Comparison of ENCODE assay signal across 26 cellular contexts in the genomic region with DNA sequence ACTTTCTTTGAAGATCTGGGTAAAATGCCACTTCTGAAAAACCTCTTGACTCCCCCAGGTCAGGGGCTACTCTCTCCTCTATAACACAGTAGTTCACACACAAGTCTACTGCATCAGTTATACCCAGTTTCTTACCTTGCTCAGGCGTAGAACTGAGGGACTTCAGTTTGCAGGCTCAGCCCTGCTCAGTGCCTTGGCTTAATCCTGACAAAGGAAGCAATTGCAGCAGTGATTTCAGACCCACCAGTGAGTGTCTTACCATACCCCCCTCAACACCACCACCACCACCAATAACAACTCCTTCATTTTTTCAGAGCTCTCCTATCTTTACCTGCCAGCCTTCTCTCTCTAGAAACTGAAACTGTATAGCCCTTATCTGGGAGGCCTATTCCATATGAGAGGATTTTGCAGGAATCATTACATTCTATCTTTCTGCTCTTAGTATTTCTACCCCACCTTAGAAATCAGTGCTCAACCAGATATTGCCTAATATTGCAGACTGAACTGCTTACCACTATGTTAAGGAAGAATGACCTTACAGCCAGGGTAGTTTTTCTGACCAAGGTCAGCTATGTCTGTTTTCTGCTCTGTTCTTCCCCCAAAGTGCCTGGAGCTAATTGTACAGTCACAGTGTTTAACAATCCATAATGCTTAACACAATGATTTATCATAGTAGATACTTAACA.
A peak's percentile ranks its signal among the peaks of the same experiment; 100 is the strongest.
DNase-seq lines count a peak whose midpoint lies in the region; ATAC-seq, FAIRE-seq and TF ChIP-seq lines count a peak whose summit lies in the region.
"Had no signal": no experiment of that assay in that cellular context is flagged by ENCODE, and none has a peak within 500 bp of the region (broad histone marks: within the 10 kb centered on the region; RNA-seq: fewer than 3 reads in every experiment).

No MANE protein-coding gene starts in this region.

- H3K36me3 Mint-ChIP-seq in activated naive CD4-positive, alpha-beta T cell treated with anti-CD3 and anti-CD28 coated beads, Interleukin-2, amount 10 ng/mL, durations not matched to agents 7 days and 5 days = peaks cover 11% of the 10 kb centered on the region
- no peaks in the 10 kb centered on the region for H3K36me3 Mint-ChIP-seq in stimulated activated memory B cell treated with anti-CD40 and anti-IgM and Interleukin-4, amounts not matched to agents 10 μg/mL and 1 μg/mL and 100 μg/mL, for 72 hours
- no peaks in the 10 kb centered on the region for H3K36me3 Mint-ChIP-seq in Calu3 (ENCODE audit: insufficient read depth, unreplicated experiment)

- CTCF ChIA-PET in activated naive CD4-positive, alpha-beta T cell treated with anti-CD3 and anti-CD28 coated beads, Interleukin-2, amount 10 ng/mL, durations not matched to agents 7 days and 5 days (lab: Charles Lee) = interaction anchor here (1.1 to 1.6 kb wide), 3 partner anchors 107 to 157 kb away, joined by 4 to 5 read pairs (median 5); no protein-coding TSS in a partner anchor
- CTCF ChIA-PET in OCI-LY7 (lab: Charles Lee; ENCODE audit: unreplicated experiment) (no interaction called here), K562 (lab: Yijun Ruan, JAX; ENCODE audit: low intra/inter-chr PET ratio) (no interaction called here), Calu3 (lab: Charles Lee) (no interaction called here)

- H3K27me3 Mint-ChIP-seq in activated naive CD4-positive, alpha-beta T cell treated with anti-CD3 and anti-CD28 coated beads, Interleukin-2, amount 10 ng/mL, durations not matched to agents 7 days and 5 days = no peaks in the 10 kb centered on the region
- no peaks in the 10 kb centered on the region for H3K27me3 Mint-ChIP-seq in stimulated activated memory B cell treated with anti-CD40 and anti-IgM and Interleukin-4, amounts not matched to agents 10 μg/mL and 1 μg/mL and 100 μg/mL, for 72 hours
- H3K27me3 Mint-ChIP-seq in Calu3 (ENCODE audit: unreplicated experiment) = peaks cover 25% of the 10 kb centered on the region
- H3K27me3 Mint-ChIP-seq: stimulated activated naive CD8-positive, alpha-beta T cell treated with anti-CD3 and anti-CD28 coated beads, Interleukin-15, Interleukin-2, amounts not matched to agents 100 ng/mL and 50 ng/mL, for 24 hours had no signal

- peak overlapping the region; percentile 84 for H3K27ac Mint-ChIP-seq in activated naive CD4-positive, alpha-beta T cell treated with anti-CD3 and anti-CD28 coated beads, Interleukin-2, amount 10 ng/mL, durations not matched to agents 7 days and 5 days
- peak overlapping the region; percentile 26 for H3K27ac Mint-ChIP-seq in stimulated activated memory B cell treated with anti-CD40 and anti-IgM and Interleukin-4, amounts not matched to agents 10 μg/mL and 1 μg/mL and 100 μg/mL, for 72 hours
- H3K27ac Mint-ChIP-seq in Calu3 (ENCODE audit: unreplicated experiment) = no peak overlapping the region
- H3K27ac Mint-ChIP-seq: stimulated activated naive CD8-positive, alpha-beta T cell treated with anti-CD3 and anti-CD28 coated beads, Interleukin-15, Interleukin-2, amounts not matched to agents 100 ng/mL and 50 ng/mL, for 24 hours had no signal

- TF ChIP-seq EP300 in K562 (IDR thresholded peaks at IDR 0.05; ENCODE audit: low read length) = no peak

- POLR2A ChIA-PET in OCI-LY7 (lab: Charles Lee) (interaction anchor here (1.6 kb wide), 1 partner anchor 16 kb away, joined by 6 read pairs; no protein-coding TSS in a partner anchor), K562 (lab: Yijun Ruan, JAX) (interaction anchor here (0.9 to 1.4 kb wide), 2 partner anchors 10 to 15 kb away, joined by 3 read pairs; no protein-coding TSS in a partner anchor)

- no peak for DNase-seq in activated naive CD4-positive, alpha-beta T cell treated with anti-CD3 and anti-CD28 coated beads, Interleukin-2, amount 10 ng/mL, durations not matched to agents 7 days and 5 days
- DNase-seq in activated naive CD4-positive, alpha-beta T cell treated with Interleukin-2 at 50 U/mL for 16 hours = no peak
- DNase-seq in OCI-LY7 (ENCODE audit: low spot score) (no peak), K562 (ENCODE audit: extremely low read depth in 1 of 4, low spot score in 3 of 4) (no peak), Calu3 (no peak), NCI-H345 treated with DMSO at 0.1 percent for 48 hours (lab: John Stamatoyannopoulos, UW; ENCODE audit: unreplicated experiment) (no peak), NCI-H187 (lab: John Stamatoyannopoulos, UW) (no peak)
- DNase-seq: BE2C; effector memory CD4-positive, alpha-beta T cell; gastrocnemius medialis; H9; hypothalamus; left ventricle myocardium superior; NCI-H1417 treated with DMSO at 0.1 percent for 48 hours; NCI-H2107; NCI-H524; psoas muscle; small intestine; stimulated activated CD4-positive, alpha-beta T cell treated with anti-CD3 and anti-CD28 coated beads, Interleukin-2, amount 100 ng/mL, for 48 hours; transverse colon had no signal

- peaks cover 4% of the 10 kb centered on the region for H3K9me3 Mint-ChIP-seq in activated naive CD4-positive, alpha-beta T cell treated with anti-CD3 and anti-CD28 coated beads, Interleukin-2, amount 10 ng/mL, durations not matched to agents 7 days and 5 days
- H3K9me3 Mint-ChIP-seq in stimulated activated memory B cell treated with anti-CD40 and anti-IgM and Interleukin-4, amounts not matched to agents 10 μg/mL and 1 μg/mL and 100 μg/mL, for 72 hours = no peaks in the 10 kb centered on the region
- H3K9me3 Mint-ChIP-seq in Calu3 (ENCODE audit: low read depth, unreplicated experiment) = no peaks in the 10 kb centered on the region
- H3K9me3 Mint-ChIP-seq: H9; stimulated activated naive CD8-positive, alpha-beta T cell treated with anti-CD3 and anti-CD28 coated beads, Interleukin-15, Interleukin-2, amounts not matched to agents 100 ng/mL and 50 ng/mL, for 24 hours had no signal

- H4K20me1 ChIP-seq in OCI-LY7 (ENCODE audit: insufficient read depth, low read length) (no peaks in the 10 kb centered on the region), K562 (replicated peaks; ENCODE audit: control insufficient read depth, insufficient read depth, low read length) (no peaks in the 10 kb centered on the region)

- 36% methylated on average over 1 of the region's 1 CpG for whole genome bisulfite sequencing in K562 (ENCODE audit: insufficient coverage, low coverage, missing lambda C conversion rate)

- BruUV-seq in OCI-LY7 (replicated peaks; lab: Mats Ljungman, UMichigan) (no TSS peak), K562 (replicated peaks; lab: Mats Ljungman, UMichigan) (no TSS peak), Calu3 (replicated peaks; lab: Mats Ljungman, UMichigan) (no TSS peak)

- H3K4me3 ChIP-seq in OCI-LY7 (ENCODE audit: low read depth, low read length, poor library complexity, severe bottlenecking) (no peak overlapping the region), K562 (no peak overlapping the region)
- H3K4me3 ChIP-seq: esophagus muscularis mucosa, gastrocnemius medialis, psoas muscle, transverse colon had no signal

- no peak overlapping the region for H3K9ac ChIP-seq in K562 (ENCODE audit: insufficient read depth in 1 of 2, low read depth in 2 of 2, low read length in 2 of 2)

- no peak for FAIRE-seq in K562 (lab: Jason Lieb, UNC)
- FAIRE-seq: A204.1, colon, small intestine had no signal

- H3K9me2 ChIP-seq in OCI-LY7 (ENCODE audit: insufficient read depth, low read length) = no peaks in the 10 kb centered on the region

- H3K9me3 ChIP-seq in OCI-LY7 (ENCODE audit: low read length) (no peaks in the 10 kb centered on the region), K562 (replicated peaks; ENCODE audit: control insufficient read depth, insufficient read depth, low read depth, low read length) (no peaks in the 10 kb centered on the region)
- H3K9me3 ChIP-seq: BE2C, esophagus muscularis mucosa, gastrocnemius medialis, psoas muscle, transverse colon had no signal

- H3K4me2 ChIP-seq in OCI-LY7 (ENCODE audit: low read length) (no peak overlapping the region), K562 (ENCODE audit: insufficient read depth, low read length) (no peak overlapping the region)

- no peak overlapping the region for H3K4me3 Mint-ChIP-seq in activated naive CD4-positive, alpha-beta T cell treated with anti-CD3 and anti-CD28 coated beads, Interleukin-2, amount 10 ng/mL, durations not matched to agents 7 days and 5 days
- no peak overlapping the region for H3K4me3 Mint-ChIP-seq in stimulated activated memory B cell treated with anti-CD40 and anti-IgM and Interleukin-4, amounts not matched to agents 10 μg/mL and 1 μg/mL and 100 μg/mL, for 72 hours
- no peak overlapping the region for H3K4me3 Mint-ChIP-seq in Calu3 (ENCODE audit: low read depth, unreplicated experiment)
- H3K4me3 Mint-ChIP-seq: H9; stimulated activated naive CD8-positive, alpha-beta T cell treated with anti-CD3 and anti-CD28 coated beads, Interleukin-15, Interleukin-2, amounts not matched to agents 100 ng/mL and 50 ng/mL, for 24 hours had no signal

- peaks cover 82% of the 10 kb centered on the region for H3K4me1 Mint-ChIP-seq in activated naive CD4-positive, alpha-beta T cell treated with anti-CD3 and anti-CD28 coated beads, Interleukin-2, amount 10 ng/mL, durations not matched to agents 7 days and 5 days
- H3K4me1 Mint-ChIP-seq in stimulated activated memory B cell treated with anti-CD40 and anti-IgM and Interleukin-4, amounts not matched to agents 10 μg/mL and 1 μg/mL and 100 μg/mL, for 72 hours = peaks cover 59% of the 10 kb centered on the region
- H3K4me1 Mint-ChIP-seq in Calu3 (ENCODE audit: low read depth, unreplicated experiment) = no peaks in the 10 kb centered on the region

- TF ChIP-seq CTCF in OCI-LY7 (conservative IDR thresholded peaks at IDR 0.05; ENCODE audit: low read length) = no peak
- no peak for TF ChIP-seq CTCF in K562 (IDR thresholded peaks at IDR 0.05 in 2 of 3, conservative IDR thresholded peaks at IDR 0.05 in 1 of 3; ENCODE audit: insufficient read depth in 2 of 3, low read depth in 1 of 3, low read length in 3 of 3)
- no peak for TF ChIP-seq CTCF in Calu3 (IDR thresholded peaks at IDR 0.05; ENCODE audit: unreplicated experiment)

- no peak for ATAC-seq in K562
- ATAC-seq in stimulated activated memory B cell treated with anti-CD40 and anti-IgM and Interleukin-4, amounts not matched to agents 10 μg/mL and 1 μg/mL and 100 μg/mL, for 72 hours = no peak
- ATAC-seq: activated CD4-positive, CD25-positive, alpha-beta regulatory T cell treated with anti-CD3 and anti-CD28 coated beads, Interleukin-2, amount 50 U/mL, for 24 hours; gastrocnemius medialis; left ventricle myocardium superior; psoas muscle had no signal

- H2AFZ ChIP-seq in OCI-LY7 (ENCODE audit: low read length) = 0 out of 2 replicates have a peak overlapping the region, but pooled peaks have one; percentile 32
- H2AFZ ChIP-seq in K562 (ENCODE audit: low read depth, low read length) = no peak overlapping the region

- in situ Hi-C loops in K562 (cut with MboI) = loop anchor here (10.0 kb wide), 1 partner anchor 153 kb away; no protein-coding TSS in a partner anchor

- TF ChIP-seq POLR2A in K562 (conservative IDR thresholded peaks at IDR 0.05) = no peak

- H3K27me3 ChIP-seq in K562 (ENCODE audit: control insufficient read depth in 2 of 2, insufficient read depth in 2 of 2, low read length in 2 of 2) = no peaks in the 10 kb centered on the region
- H3K27me3 ChIP-seq: BE2C, esophagus muscularis mucosa, gastrocnemius medialis, transverse colon had no signal

- intact Hi-C loops in OCI-LY7 (cut with micrococcal nuclease; ENCODE audit: unreplicated experiment) (no loop called here), K562 (cut with micrococcal nuclease) (no loop called here), Calu3 (cut with micrococcal nuclease; ENCODE audit: unreplicated experiment) (no loop called here)

- H3K27ac ChIP-seq in OCI-LY7 (ENCODE audit: low read depth, low read length, poor library complexity, severe bottlenecking) (no peak overlapping the region), K562 (ENCODE audit: extremely low read depth, low read depth, low read length) (no peak overlapping the region)
- H3K27ac ChIP-seq: esophagus muscularis mucosa, gastrocnemius medialis, psoas muscle, transverse colon had no signal

- no peaks in the 10 kb centered on the region for H3K36me3 ChIP-seq in OCI-LY7 (ENCODE audit: insufficient read depth, low read length)
- no peaks in the 10 kb centered on the region for H3K36me3 ChIP-seq in K562 (ENCODE audit: control insufficient read depth, insufficient read depth, low read length)
- H3K36me3 ChIP-seq: BE2C, esophagus muscularis mucosa, gastrocnemius medialis, transverse colon had no signal

- TF ChIP-seq RAD21 in K562 (CRISPR knock-in tag; conservative IDR thresholded peaks at IDR 0.05 in 1 of 2, IDR thresholded peaks at IDR 0.05 in 1 of 2) = no peak

- no peaks in the 10 kb centered on the region for H3K79me2 ChIP-seq in OCI-LY7 (ENCODE audit: insufficient read depth, low read depth, low read length)
- no peaks in the 10 kb centered on the region for H3K79me2 ChIP-seq in K562 (ENCODE audit: control insufficient read depth, insufficient read depth, low read length)

- H3K4me1 ChIP-seq in OCI-LY7 (ENCODE audit: insufficient read depth, low read length, poor library complexity, severe bottlenecking) = peaks cover 22% of the 10 kb centered on the region
- H3K4me1 ChIP-seq in K562 (replicated peaks in 1 of 2; ENCODE audit: control insufficient read depth in 2 of 2, insufficient read depth in 2 of 2, low read length in 2 of 2) = peaks cover 0 to 37% of the 10 kb centered on the region in 2 experiments; a peak in 4 of 5 replicates
- H3K4me1 ChIP-seq: gastrocnemius medialis, psoas muscle, transverse colon had no signal

- H3K9me1 ChIP-seq in K562 (ENCODE audit: control insufficient read depth, insufficient read depth, low read length) = no peaks in the 10 kb centered on the region
